ENCODE assay signal across 8 cellular contexts in genomic region chr1:149927056-149927534, GRCh38. TPM values are rescaled to one million over a fixed set of nuclear protein-coding genes. Genes with fewer than 3 reads are reported as not detected.
DNase-seq lines count a peak whose midpoint lies in the region; ATAC-seq and TF ChIP-seq lines count a peak whose summit lies in the region.

No MANE protein-coding gene starts in this region.

- peak overlapping the region; percentile 93 to 95 for H3K4me3 Mint-ChIP-seq in CD14-positive monocyte
- peak overlapping the region; percentile 99 for H3K4me3 Mint-ChIP-seq in dendritic cell treated with granulocyte-macrophage colony-stimulating factor and Interleukin-4, amounts not matched to agents 40 ng/mL and 50 ng/mL, for 4 days
- peak overlapping the region; percentile 100 for H3K4me3 Mint-ChIP-seq in natural killer cell treated with Interleukin-12 subunit alpha and Interleukin-12 subunit beta and Interleukin-15 and Interleukin-18, amount 100 ng/mL, for 72 hours

- H3K9me3 ChIP-seq in Loucy (ENCODE audit: insufficient read depth, low read depth, low read length) = no peaks in the 10 kb centered on the region

- H3K4me3 ChIP-seq in Loucy (ENCODE audit: low read length, poor library complexity, severe bottlenecking) = peak overlapping the region; percentile 90

- TF ChIP-seq CTCF in CD14-positive monocyte (IDR thresholded peaks at IDR 0.05) (no peak), Loucy (conservative IDR thresholded peaks at IDR 0.05; ENCODE audit: low read length) (no peak)

- H3K4me1 Mint-ChIP-seq in CD14-positive monocyte = peaks cover 57% of the 10 kb centered on the region
- H3K4me1 Mint-ChIP-seq in dendritic cell treated with granulocyte-macrophage colony-stimulating factor and Interleukin-4, amounts not matched to agents 40 ng/mL and 50 ng/mL, for 4 days (ENCODE audit: low read depth) = peaks cover 79% of the 10 kb centered on the region
- peaks cover 49 to 68% of the 10 kb centered on the region in 2 donors for H3K4me1 Mint-ChIP-seq in natural killer cell treated with Interleukin-12 subunit alpha and Interleukin-12 subunit beta and Interleukin-15 and Interleukin-18, amount 100 ng/mL, for 72 hours (ENCODE audit: low read depth in 2 of 2)

- H3F3A ChIP-seq in Loucy (ENCODE audit: low read depth) = peaks cover 2% of the 10 kb centered on the region; the same call in 1 of the 2 replicates

- H3K27me3 ChIP-seq in Loucy (ENCODE audit: insufficient read depth, low read length, poor library complexity, severe bottlenecking) = no peaks in the 10 kb centered on the region

- peaks cover 43% of the 10 kb centered on the region for H3K79me2 ChIP-seq in Loucy (ENCODE audit: insufficient read depth, low read length)

- peak overlapping the region; percentile 77 for H2AFZ ChIP-seq in Loucy (ENCODE audit: low read length)

- intact Hi-C loops in CD14-positive monocyte (cut with micrococcal nuclease) = no loop called here
- intact Hi-C loops in dendritic cell treated with granulocyte-macrophage colony-stimulating factor and Interleukin-4, amounts not matched to agents 40 ng/mL and 50 ng/mL, for 4 days (cut with micrococcal nuclease) = loop anchor here (1.0 kb wide), 1 partner anchor 28 kb away; the partner anchor contains the start of gene BOLA1

- H3K36me3 Mint-ChIP-seq in CD14-positive monocyte = peaks cover 45 to 48% of the 10 kb centered on the region in 2 donors
- peaks cover 60% of the 10 kb centered on the region for H3K36me3 Mint-ChIP-seq in dendritic cell treated with granulocyte-macrophage colony-stimulating factor and Interleukin-4, amounts not matched to agents 40 ng/mL and 50 ng/mL, for 4 days (ENCODE audit: low read depth)
- peaks cover 40% of the 10 kb centered on the region for H3K36me3 Mint-ChIP-seq in natural killer cell treated with Interleukin-12 subunit alpha and Interleukin-12 subunit beta and Interleukin-15 and Interleukin-18, amount 100 ng/mL, for 72 hours

- H3K4me1 ChIP-seq in Loucy (ENCODE audit: insufficient read depth, low read length, poor library complexity, severe bottlenecking) = peaks cover 28% of the 10 kb centered on the region

- peak overlapping the region; percentile 92 to 100 (median 98) for H3K27ac Mint-ChIP-seq in CD14-positive monocyte
- H3K27ac Mint-ChIP-seq in dendritic cell treated with granulocyte-macrophage colony-stimulating factor and Interleukin-4, amounts not matched to agents 40 ng/mL and 50 ng/mL, for 4 days = peak overlapping the region; percentile 89
- H3K27ac Mint-ChIP-seq in natural killer cell treated with Interleukin-12 subunit alpha and Interleukin-12 subunit beta and Interleukin-15 and Interleukin-18, amount 100 ng/mL, for 72 hours = peak overlapping the region; percentile 86 to 98

- peak in 1 of 2 donors; percentile 7 for ATAC-seq in natural killer cell treated with Interleukin-12 subunit alpha and Interleukin-12 subunit beta and Interleukin-15 and Interleukin-18, amount 100 ng/mL, for 72 hours

- DNase-seq in CD14-positive monocyte (ENCODE audit: low spot score) (no peak), HCEC 1CT (no peak), DMS114 treated with DMSO at 0.1 percent for 48 hours (lab: John Stamatoyannopoulos, UW; ENCODE audit: unreplicated experiment) (no peak), UCSD-AML1 (lab: John Stamatoyannopoulos, UW; ENCODE audit: unreplicated experiment) (no peak), NCI-H226 (no peak)
- peak; percentile 15 for DNase-seq in natural killer cell treated with Interleukin-12 subunit alpha and Interleukin-12 subunit beta and Interleukin-15 and Interleukin-18, amount 100 ng/mL, for 72 hours (ENCODE audit: low spot score)

- H3K9me3 Mint-ChIP-seq in CD14-positive monocyte = no peaks in the 10 kb centered on the region
- no peaks in the 10 kb centered on the region for H3K9me3 Mint-ChIP-seq in dendritic cell treated with granulocyte-macrophage colony-stimulating factor and Interleukin-4, amounts not matched to agents 40 ng/mL and 50 ng/mL, for 4 days
- no peaks in the 10 kb centered on the region for H3K9me3 Mint-ChIP-seq in natural killer cell treated with Interleukin-12 subunit alpha and Interleukin-12 subunit beta and Interleukin-15 and Interleukin-18, amount 100 ng/mL, for 72 hours

- H3K9me2 ChIP-seq in Loucy (replicated peaks; ENCODE audit: low read depth, low read length) = no peaks in the 10 kb centered on the region

- H3K27me3 Mint-ChIP-seq in CD14-positive monocyte (ENCODE audit: low read depth in 3 of 3) = peaks cover 0 to 2% (median 0%) of the 10 kb centered on the region in 3 donors
- no peaks in the 10 kb centered on the region for H3K27me3 Mint-ChIP-seq in dendritic cell treated with granulocyte-macrophage colony-stimulating factor and Interleukin-4, amounts not matched to agents 40 ng/mL and 50 ng/mL, for 4 days
- H3K27me3 Mint-ChIP-seq in natural killer cell treated with Interleukin-12 subunit alpha and Interleukin-12 subunit beta and Interleukin-15 and Interleukin-18, amount 100 ng/mL, for 72 hours = peaks cover 0 to 8% of the 10 kb centered on the region in 2 donors

- peaks cover 33% of the 10 kb centered on the region for H4K20me1 ChIP-seq in Loucy (ENCODE audit: insufficient read depth, low read length, poor library complexity, severe bottlenecking)

- peak overlapping the region; percentile 97 for H3K9ac ChIP-seq in Loucy (ENCODE audit: low read depth, low read length, poor library complexity, severe bottlenecking)

- peaks cover 34% of the 10 kb centered on the region; the same call in 1 of the 2 replicates for H3K36me3 ChIP-seq in Loucy (ENCODE audit: insufficient read depth, low read length)

- H3K4me2 ChIP-seq in Loucy (ENCODE audit: low read depth, low read length, poor library complexity, severe bottlenecking) = peak overlapping the region; percentile 95

RNA-seq across cellular contexts. Expression of gene SF3B4, which starts 0.5 kb away (rescaled TPM):
- 10 to 100 TPM; 52.2 to 78.6 TPM for polyA plus RNA-seq in CD14-positive monocyte
- total RNA-seq in natural killer cell treated with Interleukin-12 subunit alpha and Interleukin-12 subunit beta and Interleukin-15 and Interleukin-18, amount 100 ng/mL, for 72 hours = 100 to 1,000 TPM in 1 of 2 donors, 10 to 100 TPM in 1; 85.2 to 118 TPM

RNA-seq across cellular contexts. Expression of gene SV2A, which starts 9.5 kb away (rescaled TPM):
- under 1 TPM; 0.14 to 0.17 TPM for polyA plus RNA-seq in CD14-positive monocyte
- 1 to 10 TPM; 1.4 to 7.4 TPM for total RNA-seq in natural killer cell treated with Interleukin-12 subunit alpha and Interleukin-12 subunit beta and Interleukin-15 and Interleukin-18, amount 100 ng/mL, for 72 hours

RNA-seq across cellular contexts. Expression of gene MTMR11, which starts 9.6 kb away (rescaled TPM):
- polyA plus RNA-seq in CD14-positive monocyte = 10 to 100 TPM; 53.1 to 54.6 TPM
- 1 to 10 TPM; 2.6 to 5.6 TPM for total RNA-seq in natural killer cell treated with Interleukin-12 subunit alpha and Interleukin-12 subunit beta and Interleukin-15 and Interleukin-18, amount 100 ng/mL, for 72 hours

RNA-seq across cellular contexts. Expression of gene BOLA1, which starts 27.7 kb away (rescaled TPM):
- polyA plus RNA-seq in CD14-positive monocyte = 10 to 100 TPM; 17.6 to 17.8 TPM
- total RNA-seq in natural killer cell treated with Interleukin-12 subunit alpha and Interleukin-12 subunit beta and Interleukin-15 and Interleukin-18, amount 100 ng/mL, for 72 hours = 10 to 100 TPM; 13.9 to 16.2 TPM
